15 cellular contexts compared by ENCODE assay signal in genomic region chr6:97025088-97025487, GRCh38.
"Had no signal": no experiment of that assay in that cellular context is flagged by ENCODE, and none has a peak within 500 bp of the region (broad histone marks: within the 10 kb centered on the region; RNA-seq: fewer than 3 reads in every experiment).

No MANE protein-coding gene starts in this region.

- H3K27me3 ChIP-seq: SJSA1 had no signal

- H3K27ac ChIP-seq: SJSA1, SK-N-MC had no signal

- DNase-seq: IMR-90, Kasumi-1, KG1, MM.1S, NCI-H1092 treated with DMSO at 0.1 percent for 48 hours, NCI-H187, NCI-H2029 treated with DMSO at 0.1 percent for 48 hours, NCI-H2171 treated with DMSO at 0.1 percent for 48 hours, NCI-H2227 treated with DMSO at 0.1 percent for 48 hours, NCI-H524, Right ventricle myocardium superior, RPMI8226, SIG-M5 had no signal
